Comparison of ENCODE assay signal across 35 cellular contexts in the genomic region with DNA sequence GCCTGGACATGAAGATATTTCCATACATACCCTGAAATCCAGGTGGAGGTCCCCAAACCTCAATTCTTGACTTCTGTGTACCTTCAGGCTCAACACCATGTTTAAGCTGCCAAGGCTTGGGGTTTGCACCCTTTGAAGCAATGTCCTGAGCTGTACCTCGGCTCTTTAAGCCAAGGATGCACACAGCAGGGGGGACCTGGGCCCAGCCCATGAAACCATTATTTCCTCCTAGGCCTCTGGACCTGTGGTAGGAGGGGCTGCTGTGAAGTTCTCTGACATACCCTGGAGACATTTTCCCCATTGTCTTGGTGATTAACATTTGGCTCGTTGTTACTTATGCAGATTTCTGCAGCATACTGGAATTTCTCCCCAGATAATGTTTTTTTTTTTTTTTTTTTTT.
DNase-seq lines count a peak whose midpoint lies in the region; ATAC-seq, FAIRE-seq and TF ChIP-seq lines count a peak whose summit lies in the region.
"Had no signal": no experiment of that assay in that cellular context is flagged by ENCODE, and none has a peak within 500 bp of the region (broad histone marks: within the 10 kb centered on the region; RNA-seq: fewer than 3 reads in every experiment).

No MANE protein-coding gene starts in this region.

- DNase-seq in NT2/D1 (ENCODE audit: low read depth, low spot score) = peak; percentile 28
- DNase-seq in K562 (ENCODE audit: extremely low read depth in 1 of 4, low spot score in 3 of 4) = no peak
- DNase-seq in mesenteric fat pad (ENCODE audit: low spot score) = peak; percentile 64
- DNase-seq in cerebellar nuclear complex (lab: John Stamatoyannopoulos, UW) = no peak
- DNase-seq in H7 = no peak
- no peak for DNase-seq in NCI-H2227 (lab: John Stamatoyannopoulos, UW; ENCODE audit: unreplicated experiment)
- DNase-seq: 8988T; ACHN; AML-193; BE2C; C1 segment of cervical spinal cord; Caco-2; Calu3; CD4-positive, alpha-beta memory T cell; CD4-positive, alpha-beta T cell; CD4-positive, CD25-positive, alpha-beta regulatory T cell; CD8-positive, alpha-beta memory T cell; CD8-positive, alpha-beta T cell; COR-L47; DMS 273 treated with DMSO at 0.1 percent for 48 hours; DMS153; DMS53; DMS79; DMS79 treated with DMSO at 0.1 percent for 48 hours; DND-41; EL had no signal

- POLR2A ChIA-PET in HEK293 (lab: Yijun Ruan, JAX) = no interaction called here
- POLR2A ChIA-PET in K562 (lab: Yijun Ruan, JAX) = no interaction called here

- H3K9me3 ChIP-seq in HEK293 (ENCODE audit: control insufficient read depth, insufficient read depth, low read depth, low read length) = no peaks in the 10 kb centered on the region
- H3K9me3 ChIP-seq in NT2/D1 (ENCODE audit: insufficient read depth, low read length) = peaks cover 21% of the 10 kb centered on the region; the same call in 1 of the 2 replicates
- no peaks in the 10 kb centered on the region; the same call in 1 of the 2 replicates for H3K9me3 ChIP-seq in K562 (replicated peaks; ENCODE audit: control insufficient read depth, insufficient read depth, low read depth, low read length)
- H3K9me3 ChIP-seq: A549, BE2C, Caco-2 had no signal

- H3K27ac ChIP-seq in HEK293 (ENCODE audit: extremely low read depth, low read depth, low read length) (no peak overlapping the region), K562 (ENCODE audit: extremely low read depth, low read depth, low read length) (no peak overlapping the region)
- H3K27ac ChIP-seq: 22Rv1; A549; BLaER1; BLaER1 treated with 17β-estradiol and CSF1 and Interleukin-3, amounts not matched to agents 10 nM and 100 nM; C4-2B had no signal

- TF ChIP-seq CTCF in HEK293 (tag by site-specific recombination; IDR thresholded peaks at IDR 0.05) = no peak
- TF ChIP-seq CTCF in K562 (IDR thresholded peaks at IDR 0.05 in 2 of 3, conservative IDR thresholded peaks at IDR 0.05 in 1 of 3; ENCODE audit: insufficient read depth in 2 of 3, low read depth in 1 of 3, low read length in 3 of 3) = no peak

- no peaks in the 10 kb centered on the region for H4K20me1 ChIP-seq in K562 (replicated peaks; ENCODE audit: control insufficient read depth, insufficient read depth, low read length)
- H4K20me1 ChIP-seq: BLaER1; BLaER1 treated with 17β-estradiol and CSF1 and Interleukin-3, amounts not matched to agents 10 nM and 100 nM had no signal

- TF ChIP-seq POLR2A in K562 (conservative IDR thresholded peaks at IDR 0.05) = no peak
- TF ChIP-seq POLR2A in GM18505 (IDR thresholded peaks at IDR 0.05; ENCODE audit: borderline replicate concordance, extremely low read depth, insufficient read depth, insufficient read length) = no peak

- FAIRE-seq in K562 (lab: Jason Lieb, UNC) = no peak
- FAIRE-seq: A204.1, A549, D721Med had no signal

- no peaks in the 10 kb centered on the region for H3K79me2 ChIP-seq in K562 (ENCODE audit: control insufficient read depth, insufficient read depth, low read length)

- BruUV-seq in K562 (replicated peaks; lab: Mats Ljungman, UMichigan) = no TSS peak

- H3K4me3 ChIP-seq in HEK293 (ENCODE audit: low read depth, low read length) (no peak overlapping the region), NT2/D1 (ENCODE audit: insufficient read length, low read depth) (no peak overlapping the region), K562 (no peak overlapping the region), H7 (ENCODE audit: insufficient read depth, low read depth, low read length) (no peak overlapping the region)
- H3K4me3 ChIP-seq: A549; BLaER1; BLaER1 treated with 17β-estradiol and CSF1 and Interleukin-3, amounts not matched to agents 10 nM and 100 nM had no signal

- no peaks in the 10 kb centered on the region for H3K27me3 ChIP-seq in NT2/D1 (ENCODE audit: insufficient read depth, insufficient read length)
- H3K27me3 ChIP-seq in K562 (ENCODE audit: control insufficient read depth in 2 of 2, insufficient read depth in 2 of 2, low read length in 2 of 2) = no peaks in the 10 kb centered on the region
- H3K27me3 ChIP-seq in H7 (ENCODE audit: control insufficient read depth, insufficient read depth, low read length) = no peaks in the 10 kb centered on the region
- H3K27me3 ChIP-seq: BE2C; BLaER1; BLaER1 treated with 17β-estradiol and CSF1 and Interleukin-3, amounts not matched to agents 10 nM and 100 nM had no signal

- no peak overlapping the region for H2AFZ ChIP-seq in K562 (ENCODE audit: low read depth, low read length)

- H3K4me2 ChIP-seq in K562 (ENCODE audit: insufficient read depth, low read length) = no peak overlapping the region
- H3K4me2 ChIP-seq: A549; BLaER1; BLaER1 treated with 17β-estradiol and CSF1 and Interleukin-3, amounts not matched to agents 10 nM and 100 nM had no signal

- no peak overlapping the region for H3K9ac ChIP-seq in NT2/D1 (ENCODE audit: insufficient read length, low read depth)
- H3K9ac ChIP-seq in K562 (ENCODE audit: insufficient read depth in 1 of 2, low read depth in 2 of 2, low read length in 2 of 2) = no peak overlapping the region
- H3K9ac ChIP-seq: BLaER1; BLaER1 treated with 17β-estradiol and CSF1 and Interleukin-3, amounts not matched to agents 10 nM and 100 nM had no signal

- no peak for TF ChIP-seq RAD21 in K562 (CRISPR knock-in tag; conservative IDR thresholded peaks at IDR 0.05 in 1 of 2, IDR thresholded peaks at IDR 0.05 in 1 of 2)

- no peak for ATAC-seq in K562
- no peak for ATAC-seq in GM18505 (IDR thresholded peaks at IDR 0.05; ENCODE audit: unreplicated experiment)
- ATAC-seq: A549; CD8-positive, alpha-beta T cell had no signal

- intact Hi-C loops in K562 (cut with micrococcal nuclease) = no loop called here

- 11% methylated on average over 2 of the region's 2 CpGs for WGBS in K562 (ENCODE audit: insufficient coverage, low coverage, missing lambda C conversion rate)

- TF ChIP-seq EP300 in K562 (IDR thresholded peaks at IDR 0.05; ENCODE audit: low read length) = no peak

- H3K9me1 ChIP-seq in K562 (ENCODE audit: control insufficient read depth, insufficient read depth, low read length) = no peaks in the 10 kb centered on the region

- H3K4me1 ChIP-seq in HEK293 (ENCODE audit: control insufficient read depth, insufficient read depth, low read length) = no peaks in the 10 kb centered on the region
- no peaks in the 10 kb centered on the region for H3K4me1 ChIP-seq in NT2/D1 (ENCODE audit: insufficient read depth, insufficient read length)
- H3K4me1 ChIP-seq in K562 (replicated peaks in 1 of 2; ENCODE audit: control insufficient read depth in 2 of 2, insufficient read depth in 2 of 2, low read length in 2 of 2) = no peaks in the 10 kb centered on the region
- H3K4me1 ChIP-seq: A549, BE2C, BLaER1, Caco-2 had no signal

- in situ Hi-C loops in K562 (cut with MboI) = no loop called here

- CTCF ChIA-PET in HEK293 (lab: Yijun Ruan, JAX) = no interaction called here
- CTCF ChIA-PET in K562 (lab: Yijun Ruan, JAX; ENCODE audit: low intra/inter-chr PET ratio) = no interaction called here

- no peaks in the 10 kb centered on the region for H3K36me3 ChIP-seq in HEK293 (ENCODE audit: control insufficient read depth in 2 of 2, insufficient read depth in 1 of 2, low read length in 2 of 2)
- H3K36me3 ChIP-seq in NT2/D1 (ENCODE audit: insufficient read depth, insufficient read length, low read length) = no peaks in the 10 kb centered on the region
- H3K36me3 ChIP-seq in K562 (ENCODE audit: control insufficient read depth, insufficient read depth, low read length) = no peaks in the 10 kb centered on the region
- no peaks in the 10 kb centered on the region for H3K36me3 ChIP-seq in H7 (replicated peaks; ENCODE audit: control insufficient read depth, insufficient read depth, low read length)
- H3K36me3 ChIP-seq: BE2C; BLaER1; BLaER1 treated with 17β-estradiol and CSF1 and Interleukin-3, amounts not matched to agents 10 nM and 100 nM had no signal

TF ChIP-seq in HEK293, 187 proteins besides CTCF, POLR2A, EP300 and RAD21:
- peak; percentile 60 for TF ChIP-seq ZNF585B (tag by site-specific recombination; IDR thresholded peaks at IDR 0.05)
- no peak for TF ChIP-seq SCRT2 (tag by site-specific recombination; IDR thresholded peaks at IDR 0.05)

TF ChIP-seq in K562, 482 proteins besides CTCF, POLR2A, EP300 and RAD21:
- no peak for TF ChIP-seq ZNF174 (CRISPR knock-in tag; IDR thresholded peaks at IDR 0.05)
- peak; percentile 41 for TF ChIP-seq ZFP36 (IDR thresholded peaks at IDR 0.05; ENCODE audit: low read depth, low read length, partially characterized antibody)
TF ChIP-seq in K562: peak in this region for 1.

Comparison
In these comparisons a context has a peak if more than half of its experiments do, and no peak if none do; other contexts are left out.
1. DNase-seq: peak in NT2/D1 (single experiment) and mesenteric fat pad (single experiment); none in K562 (0 of 4), cerebellar nuclear complex (0 of 2), H7 (single experiment) and NCI-H2227 (single experiment).